In genomic region chr6:143262859-143263258, GRCh38 we compare ENCODE assay signal across 25 cellular contexts.
DNase-seq lines count a peak whose midpoint lies in the region; ATAC-seq lines count a peak whose summit lies in the region.
"Had no signal": no experiment of that assay in that cellular context is flagged by ENCODE, and none has a peak within 500 bp of the region (broad histone marks: within the 10 kb centered on the region; RNA-seq: fewer than 3 reads in every experiment).

No MANE protein-coding gene starts in this region.

- H3K36me3 Mint-ChIP-seq in activated naive CD4-positive, alpha-beta T cell treated with anti-CD3 and anti-CD28 coated beads, Interleukin-2, amount 50 U/mL, for 72 hours: peaks cover 7 to 12% of the 10 kb centered on the region in 2 donors

- ATAC-seq in GM18907 (IDR thresholded peaks at IDR 0.05; ENCODE audit: unreplicated experiment) (peak; percentile 71), HG02588 (IDR thresholded peaks at IDR 0.05; ENCODE audit: unreplicated experiment) (peak; percentile 84), HG03135 (IDR thresholded peaks at IDR 0.05; ENCODE audit: unreplicated experiment) (peak; percentile 49), GM21528 (IDR thresholded peaks at IDR 0.05; ENCODE audit: low FRiP score, unreplicated experiment) (no peak), GM21717 (IDR thresholded peaks at IDR 0.05; ENCODE audit: unreplicated experiment) (no peak)
- no peak for ATAC-seq in activated naive CD4-positive, alpha-beta T cell treated with anti-CD3 and anti-CD28 coated beads, Interleukin-2, amount 50 U/mL, for 72 hours
- ATAC-seq: heart right ventricle; left lobe of liver; naive thymus-derived CD8-positive, alpha-beta T cell had no signal

- H3K27ac Mint-ChIP-seq in activated naive CD4-positive, alpha-beta T cell treated with anti-CD3 and anti-CD28 coated beads, Interleukin-2, amount 50 U/mL, for 72 hours: no peak overlapping the region
- H3K27ac Mint-ChIP-seq: activated T-helper 2 cell treated with anti-CD3 and anti-CD28 coated beads, Interferon-gamma antibody, Interleukin-2, Interleukin-4, amounts not matched to agents 10 μg/mL and 5 μg/mL and 100 μg/mL, durations not matched to agents 14 hours and 24 hours and 36 hours; CD4-positive, alpha-beta T cell; mesothelial cell of epicardium; naive thymus-derived CD8-positive, alpha-beta T cell; T-helper 2 cell treated with Interferon-gamma antibody and Interleukin-4, amounts not matched to agents 5 μg/mL and 100 μg/mL, for 36 hours had no signal

- peaks cover 6% of the 10 kb centered on the region in 2 donors for H3K9me3 Mint-ChIP-seq in activated naive CD4-positive, alpha-beta T cell treated with anti-CD3 and anti-CD28 coated beads, Interleukin-2, amount 50 U/mL, for 72 hours
- H3K9me3 Mint-ChIP-seq: T-helper 2 cell treated with Interferon-gamma antibody and Interleukin-4, amounts not matched to agents 5 μg/mL and 100 μg/mL, for 36 hours had no signal

- DNase-seq in occipital lobe (lab: John Stamatoyannopoulos, UW): no peak
- no peak for DNase-seq in activated naive CD4-positive, alpha-beta T cell treated with anti-CD3 and anti-CD28 coated beads, Interleukin-2, amount 50 U/mL, for 72 hours (ENCODE audit: low spot score in 2 of 2)
- DNase-seq: activated CD4-positive, alpha-beta T cell treated with anti-CD3 and anti-CD28 coated beads, Interleukin-2, amount 50 U/mL, for 1 hour; CD4-positive, alpha-beta T cell; effector CD4-positive, alpha-beta T cell; erythroblast; foreskin fibroblast; heart right ventricle; naive thymus-derived CD8-positive, alpha-beta T cell; NCI-H146; NCI-H2171; NCI-H526; retina; RPMI8226; stimulated activated naive CD4-positive, alpha-beta T cell treated with Interleukin-2 at 50 U/mL for 16 hours; WERI-Rb-1 had no signal

Comparison
In these comparisons a context has a peak if more than half of its experiments do, and no peak if none do; other contexts are left out.
1. ATAC-seq: peak in GM18907 (single experiment), HG02588 (single experiment) and HG03135 (single experiment); none in GM21528 (single experiment), GM21717 (single experiment) and activated naive CD4-positive, alpha-beta T cell treated with anti-CD3 and anti-CD28 coated beads, Interleukin-2, amount 50 U/mL, for 72 hours (0 of 2).